In genomic region chr16:58336332-58337089, GRCh38 we compare ENCODE assay signal across 1 cellular context.
TF ChIP-seq lines count a peak whose summit lies in the region.

No MANE protein-coding gene starts in this region.

TF ChIP-seq in liver, 16 proteins besides CTCF, POLR2A, EP300 and RAD21 (continued from another document):
- TF ChIP-seq JUND (IDR thresholded peaks at IDR 0.05): peak in 1 of 2 donors; percentile 14
